ENCODE assay signal across 5 cellular contexts in the genomic region with DNA sequence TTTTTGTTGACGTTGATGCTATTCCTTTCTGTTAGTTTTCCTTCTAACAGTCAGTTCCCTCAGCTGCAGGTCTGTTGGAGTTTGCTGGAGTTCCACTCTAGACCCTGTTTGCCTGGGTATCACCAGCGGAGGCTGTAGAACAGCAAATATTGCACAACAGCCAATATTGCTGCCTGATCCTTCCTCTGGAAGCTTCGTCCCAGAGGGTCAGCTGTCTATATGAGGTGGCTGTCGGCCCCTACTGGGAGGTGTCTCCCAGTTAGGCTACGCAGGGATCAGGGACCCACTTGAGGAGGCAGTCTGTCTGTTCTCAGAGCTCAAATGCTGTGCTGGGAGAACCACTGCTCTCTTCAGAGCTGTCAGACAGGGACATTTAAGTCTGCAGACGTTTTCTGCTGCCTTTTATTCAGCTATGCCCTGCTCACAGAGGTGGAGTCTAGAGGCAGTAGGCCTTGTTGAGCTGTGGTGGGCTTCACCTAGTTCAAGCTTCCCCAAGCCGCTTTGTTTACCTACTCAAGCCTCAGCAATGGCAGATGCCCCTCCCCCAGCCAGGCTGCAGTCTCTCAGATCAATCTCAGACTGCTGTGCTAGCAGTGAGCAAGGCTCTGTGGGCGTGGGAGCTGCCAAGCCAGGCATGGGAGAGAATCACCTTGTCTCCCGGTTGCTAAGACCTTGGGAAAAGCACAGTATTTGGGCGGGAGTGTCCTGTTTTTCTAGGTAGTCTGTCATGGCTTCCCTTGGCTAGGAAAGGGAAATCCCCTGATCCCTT.
DNase-seq lines count a peak whose midpoint lies in the region; ATAC-seq, FAIRE-seq and TF ChIP-seq lines count a peak whose summit lies in the region.
"Not testable (repeated sequence)": the region's sequence is repeated elsewhere in the genome, so short reads cannot be mapped to it uniquely, and the experiment has no call there.

No MANE protein-coding gene starts in this region.

- not testable (repeated sequence) for H3K23ac ChIP-seq in IMR-90 (ENCODE audit: low read depth, low read length); trophoblast cell (ENCODE audit: low read length)

- H4K20me1 ChIP-seq in IMR-90 (ENCODE audit: insufficient read depth, low read length); HepG2 (ENCODE audit: insufficient read depth, low read length): not testable (repeated sequence)

- H3K9ac ChIP-seq in IMR-90 (ENCODE audit: low read depth, low read length); trophoblast cell (ENCODE audit: low read length): not testable (repeated sequence)
- H3K9ac ChIP-seq in HepG2 (ENCODE audit: insufficient read depth, low read depth, low read length) = peak overlapping the region; percentile 58

- TF ChIP-seq CTCF in IMR-90 (conservative IDR thresholded peaks at IDR 0.05; ENCODE audit: low read depth, low read length); chondrocyte (IDR thresholded peaks at IDR 0.05); right lobe of liver (IDR thresholded peaks at IDR 0.05): not testable (repeated sequence)
- peak; percentile 73 for TF ChIP-seq CTCF in HepG2 (CRISPR knock-in tag; IDR thresholded peaks at IDR 0.05)

- not testable (repeated sequence) for H3K27me3 ChIP-seq in IMR-90 (ENCODE audit: control insufficient read depth, insufficient read depth, low read length); HepG2 (ENCODE audit: control insufficient read depth in 1 of 2, insufficient read depth in 2 of 2, low read length in 2 of 2); right lobe of liver; trophoblast cell (ENCODE audit: insufficient read depth, low read length)

- not testable (repeated sequence) for H3K4ac ChIP-seq in IMR-90 (ENCODE audit: low read depth, low read length)
- peak overlapping the region; percentile 35 for H3K4ac ChIP-seq in trophoblast cell (ENCODE audit: low read depth, low read length)

- dilution Hi-C loops in IMR-90 (cut with HindIII; ENCODE audit: low sequenced_read_pairs, unreplicated experiment) = not testable (repeated sequence)

- not testable (repeated sequence) for H2BK20ac ChIP-seq in IMR-90 (ENCODE audit: low read depth, low read length)

- H2BK120ac ChIP-seq in IMR-90 (ENCODE audit: low read depth, low read length); trophoblast cell (ENCODE audit: insufficient read depth, low read length, poor library complexity): not testable (repeated sequence)

- H4K5ac ChIP-seq in IMR-90 (ENCODE audit: low read depth, low read length) = not testable (repeated sequence)

- H4K12ac ChIP-seq in trophoblast cell (ENCODE audit: low read depth, low read length) = not testable (repeated sequence)

- not testable (repeated sequence) for H3K4me2 ChIP-seq in IMR-90 (ENCODE audit: low read depth, low read length); trophoblast cell (ENCODE audit: low read length)
- H3K4me2 ChIP-seq in HepG2 (ENCODE audit: low read depth, low read length) = peak overlapping the region; percentile 67

- POLR2A ChIA-PET in IMR-90 (lab: Charles Lee; ENCODE audit: unreplicated experiment) = not testable (repeated sequence)
- POLR2A ChIA-PET in HepG2 (lab: Yijun Ruan, JAX) = interaction anchor here (0.9 to 1.4 kb wide), 5 partner anchors 9 to 90 kb away, joined by 3 to 9 read pairs (median 3); a partner anchor contains a TSS

- DNase-seq in IMR-90, trophoblast cell: not testable (repeated sequence)
- DNase-seq in chondrocyte (ENCODE audit: low spot score) (peak; percentile 57), HepG2 (ENCODE audit: low spot score) (peak; percentile 73), right lobe of liver (peak; percentile 23 to 58 (median 56))

- H3K79me1 ChIP-seq in IMR-90 (ENCODE audit: low read depth in 1 of 2, low read length in 2 of 2); trophoblast cell (ENCODE audit: low read length): not testable (repeated sequence)

- H3K4me1 ChIP-seq in IMR-90 (ENCODE audit: control insufficient read depth, insufficient read depth, low read length); trophoblast cell (ENCODE audit: control insufficient read depth in 1 of 2, insufficient read depth in 2 of 2, low read length in 2 of 2): not testable (repeated sequence)
- H3K4me1 ChIP-seq in HepG2 (ENCODE audit: insufficient read depth, low read length) (peaks cover 18% of the 10 kb centered on the region), right lobe of liver (peaks cover 0 to 13% (median 0%) of the 10 kb centered on the region in 4 donors)

- H2AFZ ChIP-seq in IMR-90 (replicated peaks; ENCODE audit: low read length, poor library complexity); HepG2 (ENCODE audit: low read length); trophoblast cell (ENCODE audit: insufficient read depth, low read length, poor library complexity): not testable (repeated sequence)

- ATAC-seq in IMR-90 (ENCODE audit: low read depth); HepG2; right lobe of liver: not testable (repeated sequence)

- H3K9me1 ChIP-seq in IMR-90 (ENCODE audit: insufficient read depth, low read length) = not testable (repeated sequence)

- not testable (repeated sequence) for H3K27ac ChIP-seq in IMR-90 (ENCODE audit: insufficient read depth, low read length); trophoblast cell (ENCODE audit: low read depth, low read length)
- peak overlapping the region; percentile 60 for H3K27ac ChIP-seq in HepG2 (ENCODE audit: extremely low read length, insufficient read depth, low read length)
- peak overlapping the region in 2 of 3 donors; percentile 68 to 71 for H3K27ac ChIP-seq in right lobe of liver

- H3K36me3 Mint-ChIP-seq in chondrocyte (ENCODE audit: low read depth) = peaks cover 16% of the 10 kb centered on the region

- not testable (repeated sequence) for TF ChIP-seq EP300 in HepG2 (IDR thresholded peaks at IDR 0.05; ENCODE audit: low read depth in 2 of 2, low read length in 2 of 2); HepG2 (CRISPR knock-in tag; IDR thresholded peaks at IDR 0.05; ENCODE audit: borderline replicate concordance)

- H3K56ac ChIP-seq in IMR-90 (ENCODE audit: extremely low read depth, insufficient read depth, low read length) = not testable (repeated sequence)

- not testable (repeated sequence) for TF ChIP-seq POLR2A in IMR-90 (IDR thresholded peaks at IDR 0.05; ENCODE audit: low read depth, low read length); HepG2 (IDR thresholded peaks at IDR 0.05; ENCODE audit: insufficient read depth in 1 of 2, low read depth in 2 of 2, low read length in 2 of 2); right lobe of liver (IDR thresholded peaks at IDR 0.05)

- H3K14ac ChIP-seq in IMR-90 (replicated peaks; ENCODE audit: low read depth, low read length); trophoblast cell (ENCODE audit: low read length): not testable (repeated sequence)

- not testable (repeated sequence) for H2BK15ac ChIP-seq in IMR-90 (ENCODE audit: low read depth, low read length)

- CTCF ChIA-PET in IMR-90 (lab: Yijun Ruan, JAX); HepG2 (lab: Yijun Ruan, JAX; ENCODE audit: low intra/inter-chr PET ratio, low total read pairs): not testable (repeated sequence)

- H3K4me1 Mint-ChIP-seq in chondrocyte (ENCODE audit: low read depth) = not testable (repeated sequence)

- H4K8ac ChIP-seq in IMR-90 (ENCODE audit: low read depth in 2 of 2, low read length in 2 of 2); trophoblast cell (ENCODE audit: low read depth, low read length): not testable (repeated sequence)

- not testable (repeated sequence) for H3K4me3 Mint-ChIP-seq in chondrocyte (ENCODE audit: unreplicated experiment)

- BruUV-seq in IMR-90 (replicated peaks; lab: Mats Ljungman, UMichigan); HepG2 (replicated peaks; lab: Mats Ljungman, UMichigan): not testable (repeated sequence)

- peak; percentile 28 for FAIRE-seq in HepG2 (lab: Jason Lieb, UNC)

- H3K36me3 ChIP-seq in IMR-90 (ENCODE audit: control insufficient read depth, insufficient read depth, low read length); HepG2 (replicated peaks in 1 of 2; ENCODE audit: control insufficient read depth in 1 of 2, insufficient read depth in 2 of 2, low read length in 2 of 2); right lobe of liver; trophoblast cell (ENCODE audit: control insufficient read depth in 1 of 2, insufficient read depth in 2 of 2, low read length in 2 of 2): not testable (repeated sequence)

- H3K27ac Mint-ChIP-seq in chondrocyte (ENCODE audit: unreplicated experiment) = not testable (repeated sequence)

- H3K4me3 ChIP-seq in IMR-90 (ENCODE audit: insufficient read depth, low read depth, low read length); right lobe of liver; trophoblast cell (ENCODE audit: low read depth, low read length): not testable (repeated sequence)
- H3K4me3 ChIP-seq in HepG2 (replicated peaks in 1 of 3; ENCODE audit: insufficient read depth in 1 of 3, low read depth in 2 of 3, low read length in 3 of 3) = peak overlapping the region in 2 of 3 experiments; percentile 31 to 58; a peak in 4 of 6 replicates

- H3K79me2 ChIP-seq in HepG2 (ENCODE audit: insufficient read depth, low read length) = peaks cover 12% of the 10 kb centered on the region
- not testable (repeated sequence) for H3K79me2 ChIP-seq in trophoblast cell (ENCODE audit: control insufficient read depth, insufficient read depth, low read length, poor library complexity)

- in situ Hi-C loops in IMR-90 (cut with MboI; ENCODE audit: low sequenced_read_pairs) = not testable (repeated sequence)
- in situ Hi-C loops in HepG2 (cut with HindIII; ENCODE audit: extremely low pct_ligation_motif_present, low pct_unique_long_range_greater_than_20kb) = loop anchor here (25.0 kb wide), 1 partner anchor 184 kb away; no protein-coding TSS in a partner anchor

- H2AK9ac ChIP-seq in IMR-90 (replicated peaks; ENCODE audit: low read depth, low read length, poor library complexity) = not testable (repeated sequence)

- not testable (repeated sequence) for TF ChIP-seq RAD21 in IMR-90 (IDR thresholded peaks at IDR 0.05; ENCODE audit: low read length)
- peak; percentile 44; the same call in 1 of the 2 replicates for TF ChIP-seq RAD21 in HepG2 (CRISPR knock-in tag; IDR thresholded peaks at IDR 0.05)

- H3K9me3 ChIP-seq in IMR-90 (ENCODE audit: control insufficient read depth, insufficient read depth, low read length) (peaks cover 15% of the 10 kb centered on the region), HepG2 (ENCODE audit: low read length) (peaks cover 16% of the 10 kb centered on the region)
- not testable (repeated sequence) for H3K9me3 ChIP-seq in right lobe of liver; trophoblast cell (ENCODE audit: insufficient read depth, low read depth, low read length)

- intact Hi-C loops in IMR-90 (cut with micrococcal nuclease); HepG2 (cut with micrococcal nuclease; ENCODE audit: unreplicated experiment); right lobe of liver (cut with DNase I): not testable (repeated sequence)

- H3K27me3 Mint-ChIP-seq in chondrocyte (ENCODE audit: low read depth) = not testable (repeated sequence)

- no CpG with 5 or more reads among the region's 10 CpGs for WGBS in IMR-90 (ENCODE audit: extremely low coverage in 2 of 2, insufficient read length in 1 of 2), 2 experiments
- WGBS in HepG2 (ENCODE audit: low lambda C conversion rate) = 1% methylated on average over 7 of the region's 10 CpGs
- 36% methylated on average over 5 of the region's 10 CpGs for WGBS in right lobe of liver (ENCODE audit: insufficient coverage, low coverage, low lambda C conversion rate, missing lambda C conversion rate)
- no CpG with 5 or more reads among the region's 10 CpGs for WGBS in trophoblast cell (ENCODE audit: extremely low coverage, insufficient coverage, insufficient read length)

- not testable (repeated sequence) for H2BK5ac ChIP-seq in IMR-90 (ENCODE audit: low read depth, low read length, poor library complexity, severe bottlenecking); trophoblast cell (ENCODE audit: low read depth, low read length, poor library complexity)

- H3K9me3 Mint-ChIP-seq in chondrocyte (ENCODE audit: low read depth) = peaks cover 55% of the 10 kb centered on the region

- H4K91ac ChIP-seq in IMR-90 (ENCODE audit: insufficient read depth, low read depth, low read length); trophoblast cell (ENCODE audit: low read depth, low read length): not testable (repeated sequence)

- H2BK12ac ChIP-seq in trophoblast cell (ENCODE audit: low read length) = not testable (repeated sequence)

- not testable (repeated sequence) for H2AK5ac ChIP-seq in IMR-90 (ENCODE audit: low read depth, low read length); trophoblast cell (ENCODE audit: low read length)

- not testable (repeated sequence) for H3K18ac ChIP-seq in IMR-90 (ENCODE audit: low read depth, low read length); trophoblast cell (ENCODE audit: low read length)
